11 cellular contexts compared by ENCODE assay signal in the genomic region with DNA sequence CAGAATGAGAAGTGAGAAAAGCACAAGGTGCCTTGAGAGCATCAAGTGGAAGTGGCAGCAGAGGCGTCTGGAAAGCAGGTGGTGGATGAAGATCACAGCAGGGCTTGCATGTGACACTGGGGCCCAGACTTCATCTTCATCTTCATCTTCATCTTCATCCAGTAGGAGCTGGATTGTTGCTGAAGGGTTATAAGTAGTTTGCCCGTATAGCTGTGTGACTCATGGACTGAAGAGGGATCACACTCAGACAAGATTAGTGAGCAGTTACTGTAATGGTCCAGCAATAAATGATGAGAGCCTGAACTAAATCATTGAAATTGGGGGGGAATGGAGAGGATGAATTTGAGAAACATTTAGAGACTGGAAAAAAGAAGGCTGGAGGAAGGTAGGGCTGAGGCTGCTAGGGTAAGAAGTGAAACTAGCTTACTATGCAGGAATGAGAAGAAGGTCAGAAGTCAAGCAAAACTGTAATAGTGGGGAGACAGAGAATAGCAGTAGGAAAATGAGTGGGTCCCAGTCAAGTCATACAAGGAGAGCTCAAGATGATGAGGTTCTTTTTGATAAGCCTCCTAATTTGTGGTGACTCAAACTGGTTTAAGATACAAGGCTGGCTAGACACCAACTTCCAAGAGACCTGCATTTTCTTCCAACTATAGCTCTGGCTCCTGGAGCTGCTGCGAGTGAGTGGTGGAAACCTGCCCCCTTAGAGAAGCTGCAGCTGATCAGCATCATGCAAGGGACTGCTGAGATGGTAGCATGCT.
DNase-seq lines count a peak whose midpoint lies in the region; ATAC-seq, FAIRE-seq and TF ChIP-seq lines count a peak whose summit lies in the region.
"Had no signal": no experiment of that assay in that cellular context is flagged by ENCODE, and none has a peak within 500 bp of the region (broad histone marks: within the 10 kb centered on the region; RNA-seq: fewer than 3 reads in every experiment).

No MANE protein-coding gene starts in this region.

- TF ChIP-seq CTCF in heart left ventricle (IDR thresholded peaks at IDR 0.05) = no peak
- TF ChIP-seq CTCF in right atrium auricular region (IDR thresholded peaks at IDR 0.05) = no peak
- TF ChIP-seq CTCF in upper lobe of right lung (IDR thresholded peaks at IDR 0.05) = no peak
- TF ChIP-seq CTCF in kidney (IDR thresholded peaks at IDR 0.05; ENCODE audit: borderline replicate concordance, extremely low read depth, insufficient read depth) = no peak

- H3K36me3 ChIP-seq in heart left ventricle (no peaks in the 10 kb centered on the region), right atrium auricular region (no peaks in the 10 kb centered on the region), upper lobe of right lung (no peaks in the 10 kb centered on the region), kidney (ENCODE audit: control insufficient read depth in 1 of 2, insufficient read depth in 2 of 2, low read length in 2 of 2) (no peaks in the 10 kb centered on the region)
- H3K36me3 ChIP-seq: vagina had no signal

- WGBS in heart left ventricle, 4 donors = 65 to 81% (median 72%) methylated on average over 3 of the region's 3 CpGs

- DNase-seq in heart left ventricle = no peak
- no peak for DNase-seq in right atrium auricular region (ENCODE audit: low spot score)
- peak; percentile 57 for DNase-seq in HT1080 (ENCODE audit: low read depth)
- peak; percentile 21 for DNase-seq in dermis blood vessel endothelial cell
- DNase-seq in upper lobe of right lung = no peak
- DNase-seq in kidney = no peak
- DNase-seq in SIG-M5 treated with dmso at 0.1 percent for 504 hours (lab: John Stamatoyannopoulos, UW; ENCODE audit: unreplicated experiment) = no peak
- DNase-seq: hippocampal formation, SIG-M5 had no signal

- H3K27me3 ChIP-seq in heart left ventricle (no peaks in the 10 kb centered on the region), right atrium auricular region (no peaks in the 10 kb centered on the region), upper lobe of right lung (no peaks in the 10 kb centered on the region)
- H3K27me3 ChIP-seq: vagina had no signal

- ATAC-seq in heart left ventricle (peak in 3 of 4 donors; percentile 20 to 43 (median 29)), upper lobe of right lung (peak; percentile 28), GM21515 (IDR thresholded peaks at IDR 0.05; ENCODE audit: unreplicated experiment) (no peak)

- H3K4me3 ChIP-seq in heart left ventricle (no peak overlapping the region), right atrium auricular region (no peak overlapping the region), upper lobe of right lung (no peak overlapping the region), kidney (ENCODE audit: low read length in 2 of 2) (no peak overlapping the region)
- H3K4me3 ChIP-seq: vagina had no signal

- intact Hi-C loops in heart left ventricle (cut with DNase I) = no loop called here
- intact Hi-C loops in upper lobe of right lung (cut with DNase I) = no loop called here
- intact Hi-C loops in kidney (cut with DNase I) = no loop called here

- H3K9ac ChIP-seq in kidney (ENCODE audit: low read length in 2 of 2) = no peak overlapping the region

- H3K9me3 ChIP-seq in heart left ventricle (no peaks in the 10 kb centered on the region), right atrium auricular region (no peaks in the 10 kb centered on the region), upper lobe of right lung (no peaks in the 10 kb centered on the region), kidney (ENCODE audit: control insufficient read depth in 1 of 2, low read length in 2 of 2) (no peaks in the 10 kb centered on the region)
- H3K9me3 ChIP-seq: vagina had no signal

- FAIRE-seq in kidney (lab: Jason Lieb, UNC) = no peak

- TF ChIP-seq POLR2A in heart left ventricle (IDR thresholded peaks at IDR 0.05) = no peak

- H3K27ac ChIP-seq in heart left ventricle = peak overlapping the region in 1 of 12 donors; percentile 30
- H3K27ac ChIP-seq in right atrium auricular region = no peak overlapping the region
- H3K27ac ChIP-seq in upper lobe of right lung = no peak overlapping the region
- no peak overlapping the region for H3K27ac ChIP-seq in kidney (ENCODE audit: low read depth in 2 of 2, low read length in 2 of 2)
- H3K27ac ChIP-seq: vagina had no signal

- H3K4me1 ChIP-seq in heart left ventricle = peaks cover 0 to 30% (median 10%) of the 10 kb centered on the region in 12 donors
- peaks cover 0 to 12% of the 10 kb centered on the region in 2 donors for H3K4me1 ChIP-seq in right atrium auricular region
- peaks cover 6% of the 10 kb centered on the region for H3K4me1 ChIP-seq in upper lobe of right lung
- peaks cover 0 to 2% of the 10 kb centered on the region in 2 donors for H3K4me1 ChIP-seq in kidney (ENCODE audit: control insufficient read depth in 1 of 2, insufficient read depth in 1 of 2, low read depth in 1 of 2, low read length in 2 of 2)

Comparison
In these comparisons a context has a peak if more than half of its experiments do, and no peak if none do; other contexts are left out.
1. DNase-seq: peak in HT1080 (single experiment) and dermis blood vessel endothelial cell (single experiment); none in heart left ventricle (0 of 5), right atrium auricular region (single experiment), upper lobe of right lung (single experiment), kidney (single experiment) and SIG-M5 treated with dmso at 0.1 percent for 504 hours (single experiment).